Comparison of ENCODE assay signal across 11 cellular contexts in genomic region chr3:50318615-50319014, GRCh38. TPM values are rescaled to one million over a fixed set of nuclear protein-coding genes. Genes with fewer than 3 reads are reported as not detected.
DNase-seq lines count a peak whose midpoint lies in the region; ATAC-seq and TF ChIP-seq lines count a peak whose summit lies in the region.
"Had no signal": no experiment of that assay in that cellular context is flagged by ENCODE, and none has a peak within 500 bp of the region (broad histone marks: within the 10 kb centered on the region; RNA-seq: fewer than 3 reads in every experiment).

No MANE protein-coding gene starts in this region.

- H3K9me3 ChIP-seq in lower lobe of right lung (no peaks in the 10 kb centered on the region), stomach (no peaks in the 10 kb centered on the region)

- H3K27me3 ChIP-seq in lower lobe of right lung (ENCODE audit: low read depth): no peaks in the 10 kb centered on the region
- H3K27me3 ChIP-seq in stomach: no peaks in the 10 kb centered on the region
- no peaks in the 10 kb centered on the region for H3K27me3 ChIP-seq in foreskin keratinocyte

- peak overlapping the region; percentile 98 for H3K27ac ChIP-seq in lower lobe of right lung
- H3K27ac ChIP-seq in stomach: peak overlapping the region; percentile 71 to 95 (median 82)
- H3K27ac ChIP-seq in foreskin keratinocyte: no peak overlapping the region

- no peak for TF ChIP-seq EP300 in stomach (IDR thresholded peaks at IDR 0.05)

- peaks cover 21% of the 10 kb centered on the region for H3K36me3 Mint-ChIP-seq in activated CD4-positive, alpha-beta T cell treated with anti-CD3 and anti-CD28 coated beads, Interleukin-2, amount 10 ng/mL, durations not matched to agents 24 days and 14 days (ENCODE audit: low read depth)
- peaks cover 19% of the 10 kb centered on the region for H3K36me3 Mint-ChIP-seq in activated T-helper 2 cell treated with anti-CD3 and anti-CD28 coated beads, Interferon-gamma antibody, Interleukin-2, Interleukin-4, amounts not matched to agents 10 μg/mL and 5 μg/mL and 100 μg/mL, durations not matched to agents 14 hours and 24 hours and 36 hours (ENCODE audit: low read depth)

- no peak for TF ChIP-seq POLR2A in stomach (IDR thresholded peaks at IDR 0.05)

- 72 to 85% (median 75%) methylated on average over 8 to 10 of the region's 10 CpGs for WGBS in stomach, 5 donors

- no peak for TF ChIP-seq CTCF in lower lobe of right lung (IDR thresholded peaks at IDR 0.05)
- TF ChIP-seq CTCF in stomach (IDR thresholded peaks at IDR 0.05): no peak
- TF ChIP-seq CTCF in foreskin keratinocyte (conservative IDR thresholded peaks at IDR 0.05): no peak

- H3K4me3 ChIP-seq in lower lobe of right lung (peak overlapping the region; percentile 91), stomach (peak overlapping the region in 3 of 4 donors; percentile 13 to 88 (median 82))

- H3K9me3 Mint-ChIP-seq in activated CD4-positive, alpha-beta T cell treated with anti-CD3 and anti-CD28 coated beads, Interleukin-2, amount 10 ng/mL, durations not matched to agents 24 days and 14 days: no peaks in the 10 kb centered on the region
- H3K9me3 Mint-ChIP-seq in activated T-helper 2 cell treated with anti-CD3 and anti-CD28 coated beads, Interferon-gamma antibody, Interleukin-2, Interleukin-4, amounts not matched to agents 10 μg/mL and 5 μg/mL and 100 μg/mL, durations not matched to agents 14 hours and 24 hours and 36 hours: no peaks in the 10 kb centered on the region
- H3K9me3 Mint-ChIP-seq: stimulated activated naive CD8-positive, alpha-beta T cell treated with anti-CD3 and anti-CD28 coated beads, Interleukin-15, Interleukin-2, amounts not matched to agents 100 ng/mL and 50 ng/mL, for 24 hours had no signal

- H3K4me3 Mint-ChIP-seq in activated CD4-positive, alpha-beta T cell treated with anti-CD3 and anti-CD28 coated beads, Interleukin-2, amount 10 ng/mL, durations not matched to agents 24 days and 14 days: peak overlapping the region; percentile 39
- H3K4me3 Mint-ChIP-seq in activated T-helper 2 cell treated with anti-CD3 and anti-CD28 coated beads, Interferon-gamma antibody, Interleukin-2, Interleukin-4, amounts not matched to agents 10 μg/mL and 5 μg/mL and 100 μg/mL, durations not matched to agents 14 hours and 24 hours and 36 hours (ENCODE audit: low read depth): peak overlapping the region; percentile 37

- H3K36me3 ChIP-seq in lower lobe of right lung (peaks cover 47% of the 10 kb centered on the region), stomach (peaks cover 12 to 44% (median 40%) of the 10 kb centered on the region in 4 donors)

- no peaks in the 10 kb centered on the region for H3K27me3 Mint-ChIP-seq in activated CD4-positive, alpha-beta T cell treated with anti-CD3 and anti-CD28 coated beads, Interleukin-2, amount 10 ng/mL, durations not matched to agents 24 days and 14 days
- no peaks in the 10 kb centered on the region for H3K27me3 Mint-ChIP-seq in activated T-helper 2 cell treated with anti-CD3 and anti-CD28 coated beads, Interferon-gamma antibody, Interleukin-2, Interleukin-4, amounts not matched to agents 10 μg/mL and 5 μg/mL and 100 μg/mL, durations not matched to agents 14 hours and 24 hours and 36 hours (ENCODE audit: low read depth)
- H3K27me3 Mint-ChIP-seq: stimulated activated naive CD8-positive, alpha-beta T cell treated with anti-CD3 and anti-CD28 coated beads, Interleukin-15, Interleukin-2, amounts not matched to agents 100 ng/mL and 50 ng/mL, for 24 hours had no signal

- H3K27ac Mint-ChIP-seq in activated CD4-positive, alpha-beta T cell treated with anti-CD3 and anti-CD28 coated beads, Interleukin-2, amount 10 ng/mL, durations not matched to agents 24 days and 14 days: peak overlapping the region; percentile 53
- no peak overlapping the region for H3K27ac Mint-ChIP-seq in activated T-helper 2 cell treated with anti-CD3 and anti-CD28 coated beads, Interferon-gamma antibody, Interleukin-2, Interleukin-4, amounts not matched to agents 10 μg/mL and 5 μg/mL and 100 μg/mL, durations not matched to agents 14 hours and 24 hours and 36 hours
- H3K27ac Mint-ChIP-seq: stimulated activated naive CD8-positive, alpha-beta T cell treated with anti-CD3 and anti-CD28 coated beads, Interleukin-15, Interleukin-2, amounts not matched to agents 100 ng/mL and 50 ng/mL, for 24 hours had no signal

- ATAC-seq in lower lobe of right lung (no peak), foreskin keratinocyte (no peak), HG02798 (IDR thresholded peaks at IDR 0.05; ENCODE audit: poor library complexity, unreplicated experiment) (no peak)
- ATAC-seq in activated CD4-positive, CD25-positive, alpha-beta regulatory T cell treated with anti-CD3 and anti-CD28 coated beads, Interleukin-2, amount 50 U/mL, for 24 hours: no peak

- H3K4me1 Mint-ChIP-seq in activated CD4-positive, alpha-beta T cell treated with anti-CD3 and anti-CD28 coated beads, Interleukin-2, amount 10 ng/mL, durations not matched to agents 24 days and 14 days: peaks cover 30% of the 10 kb centered on the region
- H3K4me1 Mint-ChIP-seq in activated T-helper 2 cell treated with anti-CD3 and anti-CD28 coated beads, Interferon-gamma antibody, Interleukin-2, Interleukin-4, amounts not matched to agents 10 μg/mL and 5 μg/mL and 100 μg/mL, durations not matched to agents 14 hours and 24 hours and 36 hours (ENCODE audit: low read depth): peaks cover 13% of the 10 kb centered on the region

- peaks cover 88% of the 10 kb centered on the region for H3K4me1 ChIP-seq in lower lobe of right lung
- peaks cover 67 to 92% (median 85%) of the 10 kb centered on the region in 4 donors for H3K4me1 ChIP-seq in stomach
- peaks cover 13% of the 10 kb centered on the region for H3K4me1 ChIP-seq in foreskin keratinocyte

- DNase-seq in activated CD4-positive, alpha-beta T cell treated with anti-CD3 and anti-CD28 coated beads, Interleukin-2, amount 10 ng/mL, durations not matched to agents 24 days and 14 days: no peak
- DNase-seq in activated CD4-positive, alpha-beta T cell treated with anti-CD3 and anti-CD28 coated beads for 1 hour: no peak
- no peak for DNase-seq in activated T-helper 2 cell treated with anti-CD3 and anti-CD28 coated beads, Interferon-gamma antibody, Interleukin-2, Interleukin-4, amounts not matched to agents 10 μg/mL and 5 μg/mL and 100 μg/mL, durations not matched to agents 14 hours and 24 hours and 36 hours (ENCODE audit: low spot score)
- DNase-seq in lower lobe of right lung: peak; percentile 61
- DNase-seq in stomach: no peak
- DNase-seq in foreskin keratinocyte: no peak
- DNase-seq: DMS153, NCI-H1930 had no signal

- intact Hi-C loops in activated CD4-positive, alpha-beta T cell treated with anti-CD3 and anti-CD28 coated beads, Interleukin-2, amount 10 ng/mL, durations not matched to agents 24 days and 14 days (cut with micrococcal nuclease): no loop called here
- intact Hi-C loops in activated T-helper 2 cell treated with anti-CD3 and anti-CD28 coated beads, Interferon-gamma antibody, Interleukin-2, Interleukin-4, amounts not matched to agents 10 μg/mL and 5 μg/mL and 100 μg/mL, durations not matched to agents 14 hours and 24 hours and 36 hours (cut with micrococcal nuclease): no loop called here
- intact Hi-C loops in lower lobe of right lung (cut with DNase I) (no loop called here), stomach (cut with DNase I; ENCODE audit: low total_unique reads) (no loop called here)

RNA-seq across cellular contexts. Expression of gene HYAL2, which starts 3.9 kb away (rescaled TPM):
- 14.4 and 16.3 TPM in 2 replicates for total RNA-seq in activated CD4-positive, alpha-beta T cell treated with anti-CD3 and anti-CD28 coated beads, Interleukin-2, amount 10 ng/mL, durations not matched to agents 24 days and 14 days
- total RNA-seq in activated T-helper 2 cell treated with anti-CD3 and anti-CD28 coated beads, Interferon-gamma antibody, Interleukin-2, Interleukin-4, amounts not matched to agents 10 μg/mL and 5 μg/mL and 100 μg/mL, durations not matched to agents 14 hours and 24 hours and 36 hours: 14.9 and 15.2 TPM in 2 replicates
- 155 TPM for total RNA-seq in lower lobe of right lung
- total RNA-seq in stomach: 10 to 100 TPM; 11.1 to 96.4 (median 26.8) TPM
- polyA plus RNA-seq in stomach: 10 to 100 TPM; 24.7 to 47.6 (median 30.4) TPM
- 57.8 and 59.1 TPM in 2 replicates for total RNA-seq in foreskin keratinocyte
- 59.2 and 60.3 TPM in 2 replicates for polyA plus RNA-seq in foreskin keratinocyte

RNA-seq across cellular contexts. Expression of gene TUSC2, which starts 9.4 kb away (rescaled TPM):
- 24.4 and 25.0 TPM in 2 replicates for total RNA-seq in activated CD4-positive, alpha-beta T cell treated with anti-CD3 and anti-CD28 coated beads, Interleukin-2, amount 10 ng/mL, durations not matched to agents 24 days and 14 days
- total RNA-seq in activated T-helper 2 cell treated with anti-CD3 and anti-CD28 coated beads, Interferon-gamma antibody, Interleukin-2, Interleukin-4, amounts not matched to agents 10 μg/mL and 5 μg/mL and 100 μg/mL, durations not matched to agents 14 hours and 24 hours and 36 hours: 23.7 and 23.9 TPM in 2 replicates
- total RNA-seq in lower lobe of right lung (29.4 TPM), stomach (10 to 100 TPM in 3 of 5 donors, 1 to 10 TPM in 1, not detected in 1; 2.3 to 63.4 (median 25.6) TPM), foreskin keratinocyte (21.8 and 23.6 TPM in 2 replicates)
- polyA plus RNA-seq in stomach (10 to 100 TPM; 40.3 to 48.1 (median 46.3) TPM), foreskin keratinocyte (35.2 and 37.4 TPM in 2 replicates)

RNA-seq across cellular contexts. Expression of gene HYAL1, which starts 15.2 kb away (rescaled TPM):
- 0.28 and 0.50 TPM in 2 replicates for total RNA-seq in activated CD4-positive, alpha-beta T cell treated with anti-CD3 and anti-CD28 coated beads, Interleukin-2, amount 10 ng/mL, durations not matched to agents 24 days and 14 days
- total RNA-seq in activated T-helper 2 cell treated with anti-CD3 and anti-CD28 coated beads, Interferon-gamma antibody, Interleukin-2, Interleukin-4, amounts not matched to agents 10 μg/mL and 5 μg/mL and 100 μg/mL, durations not matched to agents 14 hours and 24 hours and 36 hours: 0.23 and 0.59 TPM in 2 replicates
- 58.2 TPM for total RNA-seq in lower lobe of right lung
- total RNA-seq in stomach: 10 to 100 TPM in 1 of 5 donors, 1 to 10 TPM in 3, not detected in 1; 1.8 to 38.4 (median 5.3) TPM
- 10 to 100 TPM in 2 of 3 donors, 1 to 10 TPM in 1; 6.3 to 25.8 (median 12.7) TPM for polyA plus RNA-seq in stomach
- total RNA-seq in foreskin keratinocyte: 2.0 and 3.2 TPM in 2 replicates
- 1.5 and 2.8 TPM in 2 replicates for polyA plus RNA-seq in foreskin keratinocyte

RNA-seq across cellular contexts. Expression of gene HYAL3, which starts 19.4 kb away (rescaled TPM):
- 7.1 and 7.3 TPM in 2 replicates for total RNA-seq in activated CD4-positive, alpha-beta T cell treated with anti-CD3 and anti-CD28 coated beads, Interleukin-2, amount 10 ng/mL, durations not matched to agents 24 days and 14 days
- total RNA-seq in activated T-helper 2 cell treated with anti-CD3 and anti-CD28 coated beads, Interferon-gamma antibody, Interleukin-2, Interleukin-4, amounts not matched to agents 10 μg/mL and 5 μg/mL and 100 μg/mL, durations not matched to agents 14 hours and 24 hours and 36 hours: 10.8 TPM in 2 replicates
- total RNA-seq in lower lobe of right lung (4.0 TPM), stomach (1 to 10 TPM in 3 of 5 donors, not detected in 2; 1.3 to 3.9 (median 1.3) TPM), foreskin keratinocyte (8.3 and 8.4 TPM in 2 replicates)
- polyA plus RNA-seq in stomach (1 to 10 TPM; 5.0 to 7.9 (median 7.7) TPM), foreskin keratinocyte (11.4 and 12.4 TPM in 2 replicates)

RNA-seq across cellular contexts. Expression of gene NAA80, which starts 19.4 kb away (rescaled TPM):
- 17.3 and 20.0 TPM in 2 replicates for total RNA-seq in activated CD4-positive, alpha-beta T cell treated with anti-CD3 and anti-CD28 coated beads, Interleukin-2, amount 10 ng/mL, durations not matched to agents 24 days and 14 days
- 24.9 and 25.0 TPM in 2 replicates for total RNA-seq in activated T-helper 2 cell treated with anti-CD3 and anti-CD28 coated beads, Interferon-gamma antibody, Interleukin-2, Interleukin-4, amounts not matched to agents 10 μg/mL and 5 μg/mL and 100 μg/mL, durations not matched to agents 14 hours and 24 hours and 36 hours
- total RNA-seq in lower lobe of right lung (9.3 TPM), stomach (100 to 1,000 TPM in 1 of 5 donors, 10 to 100 TPM in 3, 1 to 10 TPM in 1; 3.1 to 107 (median 22.3) TPM), foreskin keratinocyte (11.5 and 14.3 TPM in 2 replicates)
- polyA plus RNA-seq in stomach (10 to 100 TPM in 1 of 3 donors, 1 to 10 TPM in 2; 8.7 to 16.4 (median 9.7) TPM), foreskin keratinocyte (15.0 and 16.8 TPM in 2 replicates)
